Comparison of ENCODE assay signal across 1 cellular context in genomic region chr9:127770905-127771569, GRCh38.
TF ChIP-seq lines count a peak whose summit lies in the region.

No MANE protein-coding gene starts in this region.

TF ChIP-seq in K562, 482 proteins besides CTCF, POLR2A, EP300 and RAD21 (continued from another document and continues in another):
- TF ChIP-seq ATF1 (CRISPR knock-in tag; IDR thresholded peaks at IDR 0.05) (no peak), ATF1 (tag; IDR thresholded peaks at IDR 0.05) (peak; percentile 44), PRMT5 (CRISPR knock-in tag; IDR thresholded peaks at IDR 0.05) (no peak), DMBX1 (CRISPR knock-in tag; IDR thresholded peaks at IDR 0.05; ENCODE audit: borderline replicate concordance) (no peak), SP1 (CRISPR knock-in tag; IDR thresholded peaks at IDR 0.05) (peak; percentile 97), KLF16 (IDR thresholded peaks at IDR 0.05) (no peak), TGIF2 (CRISPR knock-in tag; IDR thresholded peaks at IDR 0.05) (no peak), HMGN3 (IDR thresholded peaks at IDR 0.05; ENCODE audit: borderline replicate concordance, extremely low read depth, insufficient read length, low read depth, low read length) (peak; percentile 74), MYBL2 (IDR thresholded peaks at IDR 0.05; ENCODE audit: low read depth) (no peak), MYBL2 (CRISPR knock-in tag; IDR thresholded peaks at IDR 0.05; ENCODE audit: borderline replicate concordance) (no peak), ZEB2 (IDR thresholded peaks at IDR 0.05) (no peak), ZBTB7A (IDR thresholded peaks at IDR 0.05; ENCODE audit: borderline replicate concordance, control insufficient read depth, low read depth, low read length) (peak; percentile 82), POLR3A (IDR thresholded peaks at IDR 0.05; ENCODE audit: borderline replicate concordance, extremely low read depth, insufficient read depth, insufficient read length) (no peak), ZNF384 (IDR thresholded peaks at IDR 0.05; ENCODE audit: low read depth, low read length) (no peak), CBFA2T2 (conservative IDR thresholded peaks at IDR 0.05) (peak; percentile 54; the same call in 1 of the 2 replicates), ELK3 (CRISPR knock-in tag; IDR thresholded peaks at IDR 0.05) (no peak), ZNF75A (CRISPR knock-in tag; IDR thresholded peaks at IDR 0.05) (no peak), MEIS2 (IDR thresholded peaks at IDR 0.05; ENCODE audit: partially characterized antibody) (peak; percentile 100), NCOA2 (IDR thresholded peaks at IDR 0.05; ENCODE audit: partially characterized antibody in 2 of 2) (no peak), ZNF165 (CRISPR knock-in tag; IDR thresholded peaks at IDR 0.05; ENCODE audit: borderline replicate concordance) (no peak), MTA2 (IDR thresholded peaks at IDR 0.05; ENCODE audit: low read depth) (0 out of 2 replicates have a peak, but pooled peaks have one; percentile 17), SRF (CRISPR knock-in tag; IDR thresholded peaks at IDR 0.05) (peak in 1 of 2 experiments; percentile 74; a peak in 2 of 4 replicates), PHTF2 (CRISPR knock-in tag; IDR thresholded peaks at IDR 0.05) (no peak), HDAC1 (IDR thresholded peaks at IDR 0.05) (peak in 1 of 2 experiments; percentile 31; a peak in 1 of 4 replicates), U2AF2 (optimal IDR thresholded peaks at IDR 0.05; ENCODE audit: low read depth, low read length) (no peak), JUN (IDR thresholded peaks at IDR 0.05; ENCODE audit: borderline replicate concordance, low read depth, low read length) (peak; percentile 30; the same call in 1 of the 2 replicates), JUN (CRISPR knock-in tag; IDR thresholded peaks at IDR 0.05; ENCODE audit: borderline replicate concordance) (no peak), ZNF717 (CRISPR knock-in tag; IDR thresholded peaks at IDR 0.05) (no peak), ZNF354B (CRISPR knock-in tag; IDR thresholded peaks at IDR 0.05) (no peak), JUND (IDR thresholded peaks at IDR 0.05; ENCODE audit: borderline replicate concordance, low read depth, low read length) (peak; percentile 8), JUND (tag; IDR thresholded peaks at IDR 0.05; ENCODE audit: borderline replicate concordance, low read depth, low read length) (no peak; the same call in 2 of the 3 replicates), FUS (optimal IDR thresholded peaks at IDR 0.05; ENCODE audit: low read depth, low read length) (no peak), EHMT2 (IDR thresholded peaks at IDR 0.05) (no peak), ZNF217 (CRISPR knock-in tag; IDR thresholded peaks at IDR 0.05) (no peak), GABPB1 (CRISPR knock-in tag; IDR thresholded peaks at IDR 0.05) (peak; percentile 61; the same call in 1 of the 2 replicates), ATF7 (IDR thresholded peaks at IDR 0.05) (peak; percentile 77), COPS2 (conservative IDR thresholded peaks at IDR 0.05) (no peak), FOSL1 (tag; conservative IDR thresholded peaks at IDR 0.05) (no peak), PKNOX1 (IDR thresholded peaks at IDR 0.05) (peak; percentile 98), POLR2G (IDR thresholded peaks at IDR 0.05; ENCODE audit: low read depth, low read length) (peak; percentile 66), KAT8 (IDR thresholded peaks at IDR 0.05; ENCODE audit: low read depth) (no peak), PBX2 (CRISPR knock-in tag; IDR thresholded peaks at IDR 0.05; ENCODE audit: low read depth) (peak; percentile 92), PBX2 (tag; conservative IDR thresholded peaks at IDR 0.05; ENCODE audit: low read depth) (peak; percentile 96), DPF2 (IDR thresholded peaks at IDR 0.05) (peak; percentile 38), PHF20 (IDR thresholded peaks at IDR 0.05; ENCODE audit: partially characterized antibody) (no peak), TCF7L2 (IDR thresholded peaks at IDR 0.05; ENCODE audit: low read depth, low read length) (no peak), TSC22D4 (tag; IDR thresholded peaks at IDR 0.05) (no peak), TAL1 (IDR thresholded peaks at IDR 0.05) (peak; percentile 49; the same call in 1 of the 2 replicates), PHB2 (IDR thresholded peaks at IDR 0.05; ENCODE audit: low read depth) (no peak), MTA3 (IDR thresholded peaks at IDR 0.05; ENCODE audit: borderline replicate concordance) (peak; percentile 56; the same call in 1 of the 2 replicates), TEAD4 (IDR thresholded peaks at IDR 0.05; ENCODE audit: low read length) (peak; percentile 53; the same call in 1 of the 2 replicates), TEAD4 (CRISPR knock-in tag; IDR thresholded peaks at IDR 0.05; ENCODE audit: borderline replicate concordance) (no peak)
- TF ChIP-seq, protein P1, sequence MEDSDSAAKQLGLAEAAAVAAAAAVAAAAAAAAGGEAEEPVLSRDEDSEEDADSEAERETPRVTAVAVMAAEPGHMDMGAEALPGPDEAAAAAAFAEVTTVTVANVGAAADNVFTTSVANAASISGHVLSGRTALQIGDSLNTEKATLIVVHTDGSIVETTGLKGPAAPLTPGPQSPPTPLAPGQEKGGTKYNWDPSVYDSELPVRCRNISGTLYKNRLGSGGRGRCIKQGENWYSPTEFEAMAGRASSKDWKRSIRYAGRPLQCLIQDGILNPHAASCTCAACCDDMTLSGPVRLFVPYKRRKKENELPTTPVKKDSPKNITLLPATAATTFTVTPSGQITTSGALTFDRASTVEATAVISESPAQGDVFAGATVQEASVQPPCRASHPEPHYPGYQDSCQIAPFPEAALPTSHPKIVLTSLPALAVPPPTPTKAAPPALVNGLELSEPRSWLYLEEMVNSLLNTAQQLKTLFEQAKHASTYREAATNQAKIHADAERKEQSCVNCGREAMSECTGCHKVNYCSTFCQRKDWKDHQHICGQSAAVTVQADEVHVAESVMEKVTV (CRISPR knock-in tag; IDR thresholded peaks at IDR 0.05), result no peak
- TF ChIP-seq, protein P2, sequence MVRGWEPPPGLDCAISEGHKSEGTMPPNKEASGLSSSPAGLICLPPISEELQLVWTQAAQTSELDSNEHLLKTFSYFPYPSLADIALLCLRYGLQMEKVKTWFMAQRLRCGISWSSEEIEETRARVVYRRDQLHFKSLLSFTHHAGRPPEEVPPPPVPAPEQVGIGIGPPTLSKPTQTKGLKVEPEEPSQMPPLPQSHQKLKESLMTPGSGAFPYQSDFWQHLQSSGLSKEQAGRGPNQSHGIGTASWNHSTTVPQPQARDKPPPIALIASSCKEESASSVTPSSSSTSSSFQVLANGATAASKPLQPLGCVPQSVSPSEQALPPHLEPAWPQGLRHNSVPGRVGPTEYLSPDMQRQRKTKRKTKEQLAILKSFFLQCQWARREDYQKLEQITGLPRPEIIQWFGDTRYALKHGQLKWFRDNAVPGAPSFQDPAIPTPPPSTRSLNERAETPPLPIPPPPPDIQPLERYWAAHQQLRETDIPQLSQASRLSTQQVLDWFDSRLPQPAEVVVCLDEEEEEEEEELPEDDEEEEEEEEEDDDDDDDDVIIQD (CRISPR knock-in tag; IDR thresholded peaks at IDR 0.05), result no peak
- TF ChIP-seq, protein P3, sequence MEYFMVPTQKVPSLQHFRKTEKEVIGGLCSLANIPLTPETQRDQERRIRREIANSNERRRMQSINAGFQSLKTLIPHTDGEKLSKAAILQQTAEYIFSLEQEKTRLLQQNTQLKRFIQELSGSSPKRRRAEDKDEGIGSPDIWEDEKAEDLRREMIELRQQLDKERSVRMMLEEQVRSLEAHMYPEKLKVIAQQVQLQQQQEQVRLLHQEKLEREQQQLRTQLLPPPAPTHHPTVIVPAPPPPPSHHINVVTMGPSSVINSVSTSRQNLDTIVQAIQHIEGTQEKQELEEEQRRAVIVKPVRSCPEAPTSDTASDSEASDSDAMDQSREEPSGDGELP (CRISPR knock-in tag; IDR thresholded peaks at IDR 0.05; ENCODE audit: borderline replicate concordance), result peak; percentile 82
- TF ChIP-seq, protein P4, sequence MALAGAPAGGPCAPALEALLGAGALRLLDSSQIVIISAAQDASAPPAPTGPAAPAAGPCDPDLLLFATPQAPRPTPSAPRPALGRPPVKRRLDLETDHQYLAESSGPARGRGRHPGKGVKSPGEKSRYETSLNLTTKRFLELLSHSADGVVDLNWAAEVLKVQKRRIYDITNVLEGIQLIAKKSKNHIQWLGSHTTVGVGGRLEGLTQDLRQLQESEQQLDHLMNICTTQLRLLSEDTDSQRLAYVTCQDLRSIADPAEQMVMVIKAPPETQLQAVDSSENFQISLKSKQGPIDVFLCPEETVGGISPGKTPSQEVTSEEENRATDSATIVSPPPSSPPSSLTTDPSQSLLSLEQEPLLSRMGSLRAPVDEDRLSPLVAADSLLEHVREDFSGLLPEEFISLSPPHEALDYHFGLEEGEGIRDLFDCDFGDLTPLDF (CRISPR knock-in tag; IDR thresholded peaks at IDR 0.05), result no peak
- TF ChIP-seq, protein P5, sequence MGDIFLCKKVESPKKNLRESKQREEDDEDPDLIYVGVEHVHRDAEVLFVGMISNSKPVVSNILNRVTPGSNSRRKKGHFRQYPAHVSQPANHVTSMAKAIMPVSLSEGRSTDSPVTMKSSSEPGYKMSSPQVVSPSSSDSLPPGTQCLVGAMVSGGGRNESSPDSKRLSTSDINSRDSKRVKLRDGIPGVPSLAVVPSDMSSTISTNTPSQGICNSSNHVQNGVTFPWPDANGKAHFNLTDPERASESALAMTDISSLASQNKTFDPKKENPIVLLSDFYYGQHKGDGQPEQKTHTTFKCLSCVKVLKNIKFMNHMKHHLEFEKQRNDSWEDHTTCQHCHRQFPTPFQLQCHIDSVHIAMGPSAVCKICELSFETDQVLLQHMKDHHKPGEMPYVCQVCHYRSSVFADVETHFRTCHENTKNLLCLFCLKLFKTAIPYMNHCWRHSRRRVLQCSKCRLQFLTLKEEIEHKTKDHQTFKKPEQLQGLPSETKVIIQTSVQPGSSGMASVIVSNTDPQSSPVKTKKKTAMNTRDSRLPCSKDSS (IDR thresholded peaks at IDR 0.05; ENCODE audit: low read depth, partially characterized antibody), result no peak
- TF ChIP-seq, protein P6, sequence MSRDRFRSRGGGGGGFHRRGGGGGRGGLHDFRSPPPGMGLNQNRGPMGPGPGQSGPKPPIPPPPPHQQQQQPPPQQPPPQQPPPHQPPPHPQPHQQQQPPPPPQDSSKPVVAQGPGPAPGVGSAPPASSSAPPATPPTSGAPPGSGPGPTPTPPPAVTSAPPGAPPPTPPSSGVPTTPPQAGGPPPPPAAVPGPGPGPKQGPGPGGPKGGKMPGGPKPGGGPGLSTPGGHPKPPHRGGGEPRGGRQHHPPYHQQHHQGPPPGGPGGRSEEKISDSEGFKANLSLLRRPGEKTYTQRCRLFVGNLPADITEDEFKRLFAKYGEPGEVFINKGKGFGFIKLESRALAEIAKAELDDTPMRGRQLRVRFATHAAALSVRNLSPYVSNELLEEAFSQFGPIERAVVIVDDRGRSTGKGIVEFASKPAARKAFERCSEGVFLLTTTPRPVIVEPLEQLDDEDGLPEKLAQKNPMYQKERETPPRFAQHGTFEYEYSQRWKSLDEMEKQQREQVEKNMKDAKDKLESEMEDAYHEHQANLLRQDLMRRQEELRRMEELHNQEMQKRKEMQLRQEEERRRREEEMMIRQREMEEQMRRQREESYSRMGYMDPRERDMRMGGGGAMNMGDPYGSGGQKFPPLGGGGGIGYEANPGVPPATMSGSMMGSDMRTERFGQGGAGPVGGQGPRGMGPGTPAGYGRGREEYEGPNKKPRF (IDR thresholded peaks at IDR 0.05; ENCODE audit: low read depth, low read length), result no peak
- TF ChIP-seq, protein P7, sequence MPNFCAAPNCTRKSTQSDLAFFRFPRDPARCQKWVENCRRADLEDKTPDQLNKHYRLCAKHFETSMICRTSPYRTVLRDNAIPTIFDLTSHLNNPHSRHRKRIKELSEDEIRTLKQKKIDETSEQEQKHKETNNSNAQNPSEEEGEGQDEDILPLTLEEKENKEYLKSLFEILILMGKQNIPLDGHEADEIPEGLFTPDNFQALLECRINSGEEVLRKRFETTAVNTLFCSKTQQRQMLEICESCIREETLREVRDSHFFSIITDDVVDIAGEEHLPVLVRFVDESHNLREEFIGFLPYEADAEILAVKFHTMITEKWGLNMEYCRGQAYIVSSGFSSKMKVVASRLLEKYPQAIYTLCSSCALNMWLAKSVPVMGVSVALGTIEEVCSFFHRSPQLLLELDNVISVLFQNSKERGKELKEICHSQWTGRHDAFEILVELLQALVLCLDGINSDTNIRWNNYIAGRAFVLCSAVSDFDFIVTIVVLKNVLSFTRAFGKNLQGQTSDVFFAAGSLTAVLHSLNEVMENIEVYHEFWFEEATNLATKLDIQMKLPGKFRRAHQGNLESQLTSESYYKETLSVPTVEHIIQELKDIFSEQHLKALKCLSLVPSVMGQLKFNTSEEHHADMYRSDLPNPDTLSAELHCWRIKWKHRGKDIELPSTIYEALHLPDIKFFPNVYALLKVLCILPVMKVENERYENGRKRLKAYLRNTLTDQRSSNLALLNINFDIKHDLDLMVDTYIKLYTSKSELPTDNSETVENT (CRISPR knock-in tag; IDR thresholded peaks at IDR 0.05), result no peak
